ENCODE assay signal across 8 cellular contexts in genomic region chr11:17389957-17390649, GRCh38. TPM values are rescaled to one million over a fixed set of nuclear protein-coding genes. Genes with fewer than 3 reads are reported as not detected.
A peak's percentile ranks its signal among the peaks of the same experiment; 100 is the strongest.
DNase-seq lines count a peak whose midpoint lies in the region; ATAC-seq and TF ChIP-seq lines count a peak whose summit lies in the region.

No MANE protein-coding gene starts in this region.

- H3K9me3 ChIP-seq in OCI-LY1 (ENCODE audit: low read length) (no peaks in the 10 kb centered on the region), duodenal mucosa (ENCODE audit: control insufficient read depth in 1 of 2, low read length in 2 of 2) (no peaks in the 10 kb centered on the region), skeletal muscle tissue (ENCODE audit: control insufficient read depth in 3 of 3, low read length in 3 of 3) (no peaks in the 10 kb centered on the region)

- in situ Hi-C loops in ACHN (cut with HindIII; ENCODE audit: low pct_ligation_motif_present, low pct_unique_long_range_greater_than_20kb, low sequenced_read_pairs): no loop called here

- CTCF ChIA-PET in activated CD4-positive, alpha-beta T cell treated with anti-CD3 and anti-CD28 coated beads for 36 hours (lab: Charles Lee): interaction anchor here (0.6 to 1.8 kb wide), 5 partner anchors 43 to 218 kb away, joined by 3 to 7 read pairs (median 5); no protein-coding TSS in a partner anchor

- H3K36me3 ChIP-seq in OCI-LY1 (ENCODE audit: insufficient read depth, low read length): 0 out of 2 replicates have a peak, but pooled peaks cover 6% of the 10 kb centered on the region
- no peaks in the 10 kb centered on the region for H3K36me3 ChIP-seq in duodenal mucosa (ENCODE audit: control insufficient read depth in 1 of 2, insufficient read depth in 2 of 2, low read length in 2 of 2)
- H3K36me3 ChIP-seq in skeletal muscle tissue (ENCODE audit: control insufficient read depth in 3 of 3, insufficient read depth in 3 of 3, low read length in 3 of 3): peaks cover 0 to 16% (median 8%) of the 10 kb centered on the region in 3 donors

- H3K9me3 Mint-ChIP-seq in activated CD4-positive, alpha-beta T cell treated with anti-CD3 and anti-CD28 coated beads for 36 hours (ENCODE audit: low read depth): no peaks in the 10 kb centered on the region

- H3K27me3 Mint-ChIP-seq in activated CD4-positive, alpha-beta T cell treated with anti-CD3 and anti-CD28 coated beads for 36 hours: peaks cover 5% of the 10 kb centered on the region

- H3K27ac ChIP-seq in OCI-LY1 (ENCODE audit: low read depth, low read length, poor library complexity, severe bottlenecking): peak overlapping the region; percentile 76
- H3K27ac ChIP-seq in duodenal mucosa (ENCODE audit: low read depth, low read length): no peak overlapping the region
- peak overlapping the region; percentile 99 for H3K27ac ChIP-seq in skeletal muscle tissue (ENCODE audit: low read depth, low read length)

- H3K27ac Mint-ChIP-seq in activated CD4-positive, alpha-beta T cell treated with anti-CD3 and anti-CD28 coated beads for 36 hours: no peak overlapping the region

- H3K4me3 Mint-ChIP-seq in activated CD4-positive, alpha-beta T cell treated with anti-CD3 and anti-CD28 coated beads for 36 hours: peak overlapping the region; percentile 66

- H3K9ac ChIP-seq in OCI-LY1 (ENCODE audit: low read length): peak overlapping the region; percentile 51
- H3K9ac ChIP-seq in duodenal mucosa (ENCODE audit: low read depth in 1 of 2, low read length in 2 of 2): no peak overlapping the region
- peak overlapping the region in 2 of 3 donors; percentile 75 to 97 for H3K9ac ChIP-seq in skeletal muscle tissue (ENCODE audit: low read depth in 1 of 3, low read length in 3 of 3)

- intact Hi-C loops in activated CD4-positive, alpha-beta T cell treated with anti-CD3 and anti-CD28 coated beads for 36 hours (cut with DNase I, micrococcal nuclease): loop anchor here (1.0 to 10.0 kb wide), 9 partner anchors 36 to 585 kb away; partner anchors contain the start of genes NCR3LG1 (in 1 of the 2), NUCB2 (in 1 of the 2) and RPS13 (in 1 of the 2)

- H3F3A ChIP-seq in OCI-LY1 (ENCODE audit: insufficient read depth, low read length): no peaks in the 10 kb centered on the region

- H3K9me2 ChIP-seq in OCI-LY1 (ENCODE audit: low read depth, low read length): no peaks in the 10 kb centered on the region

- H3K79me2 ChIP-seq in OCI-LY1 (ENCODE audit: insufficient read depth, low read length): no peaks in the 10 kb centered on the region

- peak overlapping the region; percentile 70 for H3K4me3 ChIP-seq in OCI-LY1 (ENCODE audit: low read depth, low read length, poor library complexity, severe bottlenecking)
- H3K4me3 ChIP-seq in duodenal mucosa (ENCODE audit: low read depth in 1 of 2, low read length in 2 of 2): peak overlapping the region; percentile 70
- peak overlapping the region in 2 of 3 donors; percentile 31 to 60 for H3K4me3 ChIP-seq in skeletal muscle tissue (ENCODE audit: low read length in 3 of 3)

- H3K4me2 ChIP-seq in OCI-LY1 (ENCODE audit: low read length): peak overlapping the region; percentile 84

- peaks cover 3% of the 10 kb centered on the region for H3K4me1 Mint-ChIP-seq in activated CD4-positive, alpha-beta T cell treated with anti-CD3 and anti-CD28 coated beads for 36 hours

- DNase-seq in activated CD4-positive, alpha-beta T cell treated with anti-CD3 and anti-CD28 coated beads for 36 hours: no peak
- no peak for DNase-seq in activated CD4-positive, alpha-beta T cell treated with anti-CD3 and anti-CD28 coated beads for 48 hours
- DNase-seq in NCI-H1436 treated with DMSO at 0.1 percent for 48 hours (lab: John Stamatoyannopoulos, UW): no peak
- DNase-seq in ACHN: no peak

- H3K36me3 Mint-ChIP-seq in activated CD4-positive, alpha-beta T cell treated with anti-CD3 and anti-CD28 coated beads for 36 hours (ENCODE audit: low read depth): no peaks in the 10 kb centered on the region

- no peak for TF ChIP-seq CTCF in OCI-LY1 (IDR thresholded peaks at IDR 0.05; ENCODE audit: low read length)

- H3K27me3 ChIP-seq in OCI-LY1 (ENCODE audit: insufficient read depth, low read length) (no peaks in the 10 kb centered on the region), duodenal mucosa (ENCODE audit: control insufficient read depth in 1 of 2, insufficient read depth in 2 of 2, low read length in 2 of 2) (no peaks in the 10 kb centered on the region), skeletal muscle tissue (ENCODE audit: control insufficient read depth in 3 of 3, insufficient read depth in 3 of 3, low read length in 3 of 3) (peaks cover 0 to 13% (median 0%) of the 10 kb centered on the region in 3 donors)

- ATAC-seq in activated CD4-positive, alpha-beta T cell treated with anti-CD3 and anti-CD28 coated beads for 36 hours: no peak
- no peak for ATAC-seq in GM21515 (IDR thresholded peaks at IDR 0.05; ENCODE audit: unreplicated experiment)

- no peak overlapping the region for H2AFZ ChIP-seq in OCI-LY1 (ENCODE audit: low read length)

- POLR2A ChIA-PET in activated CD4-positive, alpha-beta T cell treated with anti-CD3 and anti-CD28 coated beads for 36 hours (lab: Charles Lee): interaction anchor here (0.6 kb wide), 1 partner anchor 116 kb away, joined by 3 read pairs; no protein-coding TSS in a partner anchor

- H3K4me1 ChIP-seq in OCI-LY1 (ENCODE audit: insufficient read depth, low read length, severe bottlenecking): peaks cover 47% of the 10 kb centered on the region
- peaks cover 0 to 10% of the 10 kb centered on the region in 2 donors for H3K4me1 ChIP-seq in duodenal mucosa (ENCODE audit: control insufficient read depth in 1 of 2, insufficient read depth in 2 of 2, low read length in 2 of 2)
- peaks cover 25 to 37% (median 27%) of the 10 kb centered on the region in 3 donors for H3K4me1 ChIP-seq in skeletal muscle tissue (ENCODE audit: control insufficient read depth in 3 of 3, insufficient read depth in 3 of 3, low read length in 3 of 3)

- H4K20me1 ChIP-seq in OCI-LY1 (ENCODE audit: insufficient read depth, low read length): no peaks in the 10 kb centered on the region

RNA-seq across cellular contexts. Expression of gene KCNJ11, which starts 1.6 kb away (rescaled TPM):
- under 1 TPM; 0.23 to 0.43 TPM for total RNA-seq in activated CD4-positive, alpha-beta T cell treated with anti-CD3 and anti-CD28 coated beads for 36 hours
- 28.2 TPM for total RNA-seq in skeletal muscle tissue

RNA-seq across cellular contexts. Expression of gene NCR3LG1, which starts 38.5 kb away (rescaled TPM):
- total RNA-seq in activated CD4-positive, alpha-beta T cell treated with anti-CD3 and anti-CD28 coated beads for 36 hours: under 1 TPM; 0.80 to 0.86 TPM
- total RNA-seq in skeletal muscle tissue: 0.52 TPM

Comparison
In these comparisons a context has a peak if more than half of its experiments do, and no peak if none do; other contexts are left out.
1. H3K9ac ChIP-seq: peak in OCI-LY1 (single experiment) and skeletal muscle tissue (2 of 3); none in duodenal mucosa (0 of 2).
2. RNA of gene KCNJ11, which starts 1.6 kb away (total RNA-seq): 28.2 TPM in skeletal muscle tissue (single experiment); 0.23 to 0.43 TPM in activated CD4-positive, alpha-beta T cell treated with anti-CD3 and anti-CD28 coated beads for 36 hours; every median in the first group is over 10 times any median in the second.
3. Peak in every context shown above with its lines, with median percentiles within 50 percentile points of each other: H3K4me3 ChIP-seq.